In genomic region chr14:79379266-79379665, GRCh38 we compare ENCODE assay signal across 17 cellular contexts.
"Had no signal": no experiment of that assay in that cellular context is flagged by ENCODE, and none has a peak within 500 bp of the region (broad histone marks: within the 10 kb centered on the region; RNA-seq: fewer than 3 reads in every experiment).

No MANE protein-coding gene starts in this region.

- H3K27ac ChIP-seq: coronary artery, foreskin keratinocyte, neutrophil, sigmoid colon, skin epidermis, stomach had no signal

- H3K27ac Mint-ChIP-seq: endodermal cell; naive thymus-derived CD4-positive, alpha-beta T cell; nephron progenitor cell; type B pancreatic cell had no signal

- H3K36me3 Mint-ChIP-seq: naive thymus-derived CD4-positive, alpha-beta T cell; type B pancreatic cell had no signal

- H3K9me3 Mint-ChIP-seq: nephron progenitor cell, type B pancreatic cell had no signal

- H3K27me3 ChIP-seq: foreskin keratinocyte, neutrophil, sigmoid colon, stomach had no signal

- ATAC-seq: foreskin keratinocyte; left colon; left ventricle myocardium superior; naive thymus-derived CD4-positive, alpha-beta T cell had no signal

- H3K4me3 ChIP-seq: coronary artery, sigmoid colon, skin epidermis, stomach had no signal

- DNase-seq: effector CD4-positive, alpha-beta T cell; endodermal cell; erythroblast; foreskin keratinocyte; left colon; left ventricle myocardium superior; mesendoderm; naive thymus-derived CD4-positive, alpha-beta T cell; nephron progenitor cell; sigmoid colon; stimulated activated CD4-positive, alpha-beta T cell treated with anti-CD3 and anti-CD28 coated beads, Interleukin-2, amount 100 ng/mL, for 24 hours; stimulated activated naive CD4-positive, alpha-beta T cell; stomach had no signal

- H3K27me3 Mint-ChIP-seq: naive thymus-derived CD4-positive, alpha-beta T cell; type B pancreatic cell had no signal

- H3K4me3 Mint-ChIP-seq: endodermal cell; naive thymus-derived CD4-positive, alpha-beta T cell; nephron progenitor cell; type B pancreatic cell had no signal

- H3K36me3 ChIP-seq: neutrophil, sigmoid colon, stomach had no signal

- H3K4me1 ChIP-seq: foreskin keratinocyte, stomach had no signal

- H3K9me3 ChIP-seq: neutrophil, sigmoid colon, stomach had no signal

- H3K4me1 Mint-ChIP-seq: naive thymus-derived CD4-positive, alpha-beta T cell had no signal
